12 cellular contexts compared by ENCODE assay signal in genomic region chr11:64384981-64385952, GRCh38. TPM values are rescaled to one million over a fixed set of nuclear protein-coding genes. Genes with fewer than 3 reads are reported as not detected.
DNase-seq lines count a peak whose midpoint lies in the region; ATAC-seq and TF ChIP-seq lines count a peak whose summit lies in the region.
"Had no signal": no experiment of that assay in that cellular context is flagged by ENCODE, and none has a peak within 500 bp of the region (broad histone marks: within the 10 kb centered on the region; RNA-seq: fewer than 3 reads in every experiment).

No MANE protein-coding gene starts in this region.

- H3K27me3 Mint-ChIP-seq in effector memory CD8-positive, alpha-beta T cell, result peaks cover 5 to 35% of the 10 kb centered on the region in 2 donors
- H3K27me3 Mint-ChIP-seq in activated naive CD8-positive, alpha-beta T cell treated with anti-CD3 and anti-CD28 coated beads for 36 hours, result no peaks in the 10 kb centered on the region
- H3K27me3 Mint-ChIP-seq: activated naive CD8-positive, alpha-beta T cell had no signal

- peaks cover 21% of the 10 kb centered on the region for H3K9me3 ChIP-seq in BLaER1
- no peaks in the 10 kb centered on the region for H3K9me3 ChIP-seq in lower lobe of right lung

- peaks cover 14 to 17% of the 10 kb centered on the region in 2 donors for H3K4me1 Mint-ChIP-seq in effector memory CD8-positive, alpha-beta T cell (ENCODE audit: low read depth in 2 of 2)
- peaks cover 12% of the 10 kb centered on the region for H3K4me1 Mint-ChIP-seq in activated naive CD8-positive, alpha-beta T cell treated with anti-CD3 and anti-CD28 coated beads for 36 hours

- H3K36me3 Mint-ChIP-seq in effector memory CD8-positive, alpha-beta T cell (ENCODE audit: insufficient read depth), result no peaks in the 10 kb centered on the region
- H3K36me3 Mint-ChIP-seq in activated naive CD8-positive, alpha-beta T cell treated with anti-CD3 and anti-CD28 coated beads for 36 hours, result peaks cover 6% of the 10 kb centered on the region

- ATAC-seq in lower lobe of right lung, result peak; percentile 38 to 49
- no peak for ATAC-seq in effector memory CD8-positive, alpha-beta T cell (replicated peaks)
- no peak for ATAC-seq in foreskin keratinocyte

- H3K9me3 Mint-ChIP-seq in effector memory CD8-positive, alpha-beta T cell, result no peaks in the 10 kb centered on the region
- peaks cover 7% of the 10 kb centered on the region for H3K9me3 Mint-ChIP-seq in activated naive CD8-positive, alpha-beta T cell treated with anti-CD3 and anti-CD28 coated beads for 36 hours

- peak overlapping the region; percentile 90 for H3K4me2 ChIP-seq in BLaER1

- H4K20me1 ChIP-seq in BLaER1, result no peaks in the 10 kb centered on the region

- no peak for TF ChIP-seq CTCF in lower lobe of right lung (IDR thresholded peaks at IDR 0.05)
- TF ChIP-seq CTCF in foreskin keratinocyte (conservative IDR thresholded peaks at IDR 0.05), result no peak

- intact Hi-C loops in lower lobe of right lung (cut with DNase I), result no loop called here

- DNase-seq in MV-4-11 (lab: John Stamatoyannopoulos, UW) (peak; percentile 85), anterior cingulate cortex (lab: John Stamatoyannopoulos, UW) (peak in 43 of 58 donors; percentile 6 to 81 (median 43)), lower lobe of right lung (no peak), foreskin keratinocyte (no peak)
- DNase-seq in stimulated activated CD4-positive, alpha-beta T cell treated with anti-CD3 and anti-CD28 coated beads, Interleukin-15, amount 100 ng/mL, for 24 hours, result no peak
- no peak for DNase-seq in effector memory CD8-positive, alpha-beta T cell
- DNase-seq in activated naive CD8-positive, alpha-beta T cell treated with anti-CD3 and anti-CD28 coated beads for 36 hours, result no peak
- DNase-seq: NCI-H1436 treated with DMSO at 0.1 percent for 48 hours; small intestine; stimulated activated CD8-positive, alpha-beta memory T cell treated with anti-CD3 and anti-CD28 coated beads, Interleukin-4, amount 100 ng/mL, for 48 hours had no signal

- H3K4me3 ChIP-seq in BLaER1 (peak overlapping the region; percentile 1; the same call in 1 of the 2 replicates), lower lobe of right lung (no peak overlapping the region)

- H3K4me3 Mint-ChIP-seq in effector memory CD8-positive, alpha-beta T cell, result no peak overlapping the region
- H3K4me3 Mint-ChIP-seq in activated naive CD8-positive, alpha-beta T cell treated with anti-CD3 and anti-CD28 coated beads for 36 hours, result no peak overlapping the region
- H3K4me3 Mint-ChIP-seq: activated naive CD8-positive, alpha-beta T cell had no signal

- H3K36me3 ChIP-seq in BLaER1 (peaks cover 22% of the 10 kb centered on the region), lower lobe of right lung (no peaks in the 10 kb centered on the region)

- no peak overlapping the region for H3K27ac Mint-ChIP-seq in effector memory CD8-positive, alpha-beta T cell
- H3K27ac Mint-ChIP-seq in activated naive CD8-positive, alpha-beta T cell treated with anti-CD3 and anti-CD28 coated beads for 36 hours, result no peak overlapping the region
- H3K27ac Mint-ChIP-seq: activated naive CD8-positive, alpha-beta T cell had no signal

- peaks cover 1% of the 10 kb centered on the region; the same call in 1 of the 2 replicates for H3K27me3 ChIP-seq in BLaER1
- peaks cover 10% of the 10 kb centered on the region for H3K27me3 ChIP-seq in lower lobe of right lung (ENCODE audit: low read depth)
- H3K27me3 ChIP-seq in foreskin keratinocyte, result peaks cover 33% of the 10 kb centered on the region

- H3K27ac ChIP-seq in BLaER1, result peak overlapping the region; percentile 80
- no peak overlapping the region for H3K27ac ChIP-seq in lower lobe of right lung
- no peak overlapping the region for H3K27ac ChIP-seq in foreskin keratinocyte

- H3K4me1 ChIP-seq in BLaER1 (peaks cover 95% of the 10 kb centered on the region), lower lobe of right lung (no peaks in the 10 kb centered on the region), foreskin keratinocyte (no peaks in the 10 kb centered on the region)

- H3K9ac ChIP-seq in BLaER1, result peak overlapping the region; percentile 58

RNA-seq across cellular contexts. Expression of gene RPS6KA4, which starts 26.3 kb away (rescaled TPM):
- total RNA-seq in lower lobe of right lung (36.1 TPM), foreskin keratinocyte (86.1 and 87.6 TPM in 2 replicates)
- 69.4 and 74.6 TPM in 2 replicates for polyA plus RNA-seq in foreskin keratinocyte
- total RNA-seq in activated naive CD8-positive, alpha-beta T cell treated with anti-CD3 and anti-CD28 coated beads for 36 hours, result 10 to 100 TPM; 20.3 to 24.5 TPM

RNA-seq across cellular contexts. Expression of gene CCDC88B, which starts 45.3 kb away (rescaled TPM):
- 40.0 TPM for total RNA-seq in lower lobe of right lung
- 4.9 and 7.6 TPM in 2 replicates for total RNA-seq in foreskin keratinocyte
- 5.3 and 8.9 TPM in 2 replicates for polyA plus RNA-seq in foreskin keratinocyte
- 10 to 100 TPM; 73.5 to 74.5 TPM for total RNA-seq in activated naive CD8-positive, alpha-beta T cell treated with anti-CD3 and anti-CD28 coated beads for 36 hours

Comparison
In these comparisons a context has a peak if more than half of its experiments do, and no peak if none do; other contexts are left out.
1. DNase-seq: peak in MV-4-11 (single experiment) and anterior cingulate cortex (43 of 58); none in lower lobe of right lung (single experiment), stimulated activated CD4-positive, alpha-beta T cell treated with anti-CD3 and anti-CD28 coated beads, Interleukin-15, amount 100 ng/mL, for 24 hours (single experiment), effector memory CD8-positive, alpha-beta T cell (0 of 3), foreskin keratinocyte (0 of 2) and activated naive CD8-positive, alpha-beta T cell treated with anti-CD3 and anti-CD28 coated beads for 36 hours (single experiment).
2. ATAC-seq: peak in lower lobe of right lung (2 of 2); none in effector memory CD8-positive, alpha-beta T cell (single experiment) and foreskin keratinocyte (single experiment).